Comparison of ENCODE assay signal across 17 cellular contexts in genomic region chr1:209727785-209728184, GRCh38. TPM values are rescaled to one million over a fixed set of nuclear protein-coding genes. Genes with fewer than 3 reads are reported as not detected.
"Had no signal": no experiment of that assay in that cellular context is flagged by ENCODE, and none has a peak within 500 bp of the region (broad histone marks: within the 10 kb centered on the region; RNA-seq: fewer than 3 reads in every experiment).

No MANE protein-coding gene starts in this region.

- H3K4me1 Mint-ChIP-seq: endodermal cell, nephron progenitor cell had no signal

- H3K27ac Mint-ChIP-seq: activated naive CD4-positive, alpha-beta T cell treated with anti-CD3 and anti-CD28 coated beads, Interleukin-2, amount 10 ng/mL, durations not matched to agents 7 days and 5 days; endodermal cell; nephron progenitor cell had no signal

- H3K27ac ChIP-seq: epithelial cell of prostate, foreskin keratinocyte, tibial artery had no signal

- H3K9me3 Mint-ChIP-seq: activated naive CD4-positive, alpha-beta T cell treated with anti-CD3 and anti-CD28 coated beads, Interleukin-2, amount 10 ng/mL, durations not matched to agents 7 days and 5 days; endodermal cell; nephron progenitor cell had no signal

- H3K9me3 ChIP-seq: SK-N-SH, tibial artery had no signal

- ATAC-seq: foreskin keratinocyte had no signal

- H3K4me1 ChIP-seq: tibial artery had no signal

- H3K4me2 ChIP-seq: SK-N-SH had no signal

- H3K27me3 ChIP-seq: foreskin keratinocyte, tibial artery had no signal

- H3K27me3 Mint-ChIP-seq: activated naive CD4-positive, alpha-beta T cell treated with anti-CD3 and anti-CD28 coated beads, Interleukin-2, amount 10 ng/mL, durations not matched to agents 7 days and 5 days had no signal

- H3K9ac ChIP-seq: SK-N-SH had no signal

- H3K36me3 ChIP-seq: tibial artery had no signal

- FAIRE-seq: keratinocyte had no signal

- H3K4me3 Mint-ChIP-seq: activated naive CD4-positive, alpha-beta T cell treated with anti-CD3 and anti-CD28 coated beads, Interleukin-2, amount 10 ng/mL, durations not matched to agents 7 days and 5 days; endodermal cell; nephron progenitor cell had no signal

- DNase-seq: activated CD4-positive, alpha-beta T cell treated with anti-CD3 and anti-CD28 coated beads for 4 hours; activated CD8-positive, alpha-beta memory T cell treated with anti-CD3 and anti-CD28 coated beads for 24 hours; activated CD8-positive, alpha-beta memory T cell treated with anti-CD3 and anti-CD28 coated beads, Interleukin-2, amount 50 U/mL, for 48 hours; activated naive CD4-positive, alpha-beta T cell treated with anti-CD3 and anti-CD28 coated beads, Interleukin-2, amount 10 ng/mL, durations not matched to agents 7 days and 5 days; endodermal cell; foreskin keratinocyte; glutamatergic neuron; mammary epithelial cell; nephron progenitor cell; SHP77 treated with DMSO at 0.1 percent for 48 hours; SK-N-SH; stimulated activated naive CD4-positive, alpha-beta T cell; T1000; tibial artery had no signal

- H3K4me3 ChIP-seq: tibial artery had no signal

RNA-seq across cellular contexts. Expression of gene HSD11B1, which starts 23.1 kb away (rescaled TPM):
- total RNA-seq: endodermal cell, mammary epithelial cell had no signal

RNA-seq across cellular contexts. Expression of gene TRAF3IP3, which starts 28.1 kb away (rescaled TPM):
- total RNA-seq: endodermal cell, fibroblast of lung, foreskin keratinocyte had no signal
- polyA plus RNA-seq: fibroblast of lung, mammary epithelial cell had no signal

RNA-seq across cellular contexts. Expression of gene G0S2, which starts 52.6 kb away (rescaled TPM):
- total RNA-seq: endodermal cell had no signal
